8 cellular contexts compared by ENCODE assay signal in genomic region chr12:116881325-116881866, GRCh38. TPM values are rescaled to one million over a fixed set of nuclear protein-coding genes. Genes with fewer than 3 reads are reported as not detected.
A peak's percentile ranks its signal among the peaks of the same experiment; 100 is the strongest.
DNase-seq lines count a peak whose midpoint lies in the region; ATAC-seq, FAIRE-seq and TF ChIP-seq lines count a peak whose summit lies in the region.

HRK (minus strand) TSS chr12:116881441; CDS start chr12:116881307, 134 bp downstream.

- WGBS in HepG2 (ENCODE audit: low lambda C conversion rate), result under 1% methylated on average over 23 of the region's 49 CpGs
- WGBS in right lobe of liver (ENCODE audit: insufficient coverage, low coverage, low lambda C conversion rate, missing lambda C conversion rate), result 5% methylated on average over 30 of the region's 49 CpGs

- POLR2A ChIA-PET in HepG2 (lab: Yijun Ruan, JAX), result no interaction called here

- no peak within 1 kb of the TSS for H3K9ac ChIP-seq in HepG2 (ENCODE audit: insufficient read depth, low read depth, low read length)

- FAIRE-seq in HepG2 (lab: Jason Lieb, UNC), result no peak

- no peaks in the 10 kb centered on the region for H4K20me1 ChIP-seq in HepG2 (ENCODE audit: insufficient read depth, low read length)

- TF ChIP-seq CTCF in HepG2 (CRISPR knock-in tag; IDR thresholded peaks at IDR 0.05), result no peak
- no peak for TF ChIP-seq CTCF in right lobe of liver (IDR thresholded peaks at IDR 0.05)
- TF ChIP-seq CTCF in progenitor cell of endocrine pancreas (IDR thresholded peaks at IDR 0.05; ENCODE audit: unreplicated experiment), result no peak

- no peaks in the 10 kb centered on the region for H3K9me3 Mint-ChIP-seq in progenitor cell of endocrine pancreas (ENCODE audit: low read depth)

- peaks cover 18 to 75% of the 10 kb centered on the region in 2 experiments for H3K27me3 ChIP-seq in HepG2 (ENCODE audit: control insufficient read depth in 1 of 2, insufficient read depth in 2 of 2, low read length in 2 of 2)
- peaks cover 0 to 31% of the 10 kb centered on the region in 2 donors for H3K27me3 ChIP-seq in right lobe of liver

- in situ Hi-C loops in HepG2 (cut with HindIII; ENCODE audit: extremely low pct_ligation_motif_present, low pct_unique_long_range_greater_than_20kb), result loop anchor here (5.0 kb wide), 1 partner anchor 179 kb away; no protein-coding TSS in a partner anchor

- peaks cover 26% of the 10 kb centered on the region for H3K4me1 Mint-ChIP-seq in progenitor cell of endocrine pancreas (ENCODE audit: low read depth)

- CTCF ChIA-PET in HepG2 (lab: Yijun Ruan, JAX; ENCODE audit: low intra/inter-chr PET ratio, low total read pairs), result interaction anchor here (1.1 kb wide), 1 partner anchor 178 kb away, joined by 5 read pairs; no protein-coding TSS in a partner anchor

- no peak within 1 kb of the TSS for H3K27ac ChIP-seq in HepG2 (ENCODE audit: extremely low read length, insufficient read depth, low read length)
- H3K27ac ChIP-seq in right lobe of liver, result no peak within 1 kb of the TSS

- peak within 1 kb of the TSS; percentile 21 to 64 (median 39) for H3K4me3 ChIP-seq in HepG2 (replicated peaks in 1 of 3; ENCODE audit: insufficient read depth in 1 of 3, low read depth in 2 of 3, low read length in 3 of 3)
- no peak within 1 kb of the TSS for H3K4me3 ChIP-seq in right lobe of liver

- intact Hi-C loops in HepG2 (cut with micrococcal nuclease; ENCODE audit: unreplicated experiment) (no loop called here), right lobe of liver (cut with DNase I) (no loop called here)

- TF ChIP-seq POLR2A in HepG2 (IDR thresholded peaks at IDR 0.05; ENCODE audit: insufficient read depth in 1 of 2, low read depth in 2 of 2, low read length in 2 of 2) (no peak), right lobe of liver (IDR thresholded peaks at IDR 0.05) (no peak)

- peak within 1 kb of the TSS; percentile 93 for H3K27ac Mint-ChIP-seq in progenitor cell of endocrine pancreas

- H3K27me3 Mint-ChIP-seq in progenitor cell of endocrine pancreas, result peaks cover 63% of the 10 kb centered on the region

- peak within 1 kb of the TSS; percentile 84 for H3K4me2 ChIP-seq in HepG2 (ENCODE audit: low read depth, low read length)

- BruUV-seq in HepG2 (replicated peaks; lab: Mats Ljungman, UMichigan), result no TSS peak

- no peaks in the 10 kb centered on the region for H3K9me3 ChIP-seq in HepG2 (ENCODE audit: low read length)
- H3K9me3 ChIP-seq in right lobe of liver, result no peaks in the 10 kb centered on the region

- H2AFZ ChIP-seq in HepG2 (ENCODE audit: low read length), result no peak within 1 kb of the TSS

- H3K4me3 Mint-ChIP-seq in progenitor cell of endocrine pancreas (ENCODE audit: low read depth), result peak within 1 kb of the TSS; percentile 86

- ATAC-seq in HepG2, result no peak
- no peak for ATAC-seq in right lobe of liver

- no peaks in the 10 kb centered on the region for H3K79me2 ChIP-seq in HepG2 (ENCODE audit: insufficient read depth, low read length)

- no peak for TF ChIP-seq RAD21 in HepG2 (CRISPR knock-in tag; IDR thresholded peaks at IDR 0.05)

- no peak for DNase-seq in HepG2 (ENCODE audit: low spot score)
- no peak for DNase-seq in right lobe of liver
- DNase-seq in NCI-H146 treated with DMSO at 0.1 percent for 48 hours (lab: John Stamatoyannopoulos, UW; ENCODE audit: unreplicated experiment), result peak; percentile 73
- peak; percentile 24 for DNase-seq in cerebellar cortex (ENCODE audit: low spot score)
- DNase-seq in progenitor cell of endocrine pancreas (ENCODE audit: low spot score, unreplicated experiment), result peak; percentile 54
- DNase-seq in inferior parietal cortex (ENCODE audit: extremely low spot score), result no peak
- no peak for DNase-seq in activated CD4-positive, CD25-positive, alpha-beta regulatory T cell treated with anti-CD3 and anti-CD28 coated beads, Interleukin-2, amount 50 U/mL, for 72 hours
- no peak for DNase-seq in GOT3 (lab: John Stamatoyannopoulos, UW)

- H3K36me3 ChIP-seq in HepG2 (replicated peaks in 1 of 2; ENCODE audit: control insufficient read depth in 1 of 2, insufficient read depth in 2 of 2, low read length in 2 of 2), result no peaks in the 10 kb centered on the region
- no peaks in the 10 kb centered on the region for H3K36me3 ChIP-seq in right lobe of liver

- H3K4me1 ChIP-seq in HepG2 (ENCODE audit: insufficient read depth, low read length) (peaks cover 30% of the 10 kb centered on the region), right lobe of liver (peaks cover 0 to 8% (median 0%) of the 10 kb centered on the region in 4 donors)

- H3K36me3 Mint-ChIP-seq in progenitor cell of endocrine pancreas (ENCODE audit: insufficient read depth), result no peaks in the 10 kb centered on the region

- TF ChIP-seq EP300 in HepG2 (IDR thresholded peaks at IDR 0.05; ENCODE audit: low read depth in 2 of 2, low read length in 2 of 2) (no peak), HepG2 (CRISPR knock-in tag; IDR thresholded peaks at IDR 0.05; ENCODE audit: borderline replicate concordance) (no peak)

TF ChIP-seq in HepG2, 621 proteins besides CTCF, POLR2A, EP300 and RAD21 (continues in another document):
- TF ChIP-seq ZFP62 (CRISPR knock-in tag; IDR thresholded peaks at IDR 0.05) (no peak), JUN (CRISPR knock-in tag; IDR thresholded peaks at IDR 0.05) (no peak), ZNF703 (CRISPR knock-in tag; IDR thresholded peaks at IDR 0.05; ENCODE audit: borderline replicate concordance) (no peak), ZNF484 (CRISPR knock-in tag; IDR thresholded peaks at IDR 0.05; ENCODE audit: borderline replicate concordance, low read depth) (no peak), ZNF652 (CRISPR knock-in tag; IDR thresholded peaks at IDR 0.05; ENCODE audit: borderline replicate concordance, low read depth) (peak; percentile 70)
- TF ChIP-seq, protein P1, sequence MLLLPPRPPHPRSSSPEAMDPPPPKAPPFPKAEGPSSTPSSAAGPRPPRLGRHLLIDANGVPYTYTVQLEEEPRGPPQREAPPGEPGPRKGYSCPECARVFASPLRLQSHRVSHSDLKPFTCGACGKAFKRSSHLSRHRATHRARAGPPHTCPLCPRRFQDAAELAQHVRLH (CRISPR knock-in tag; IDR thresholded peaks at IDR 0.05; ENCODE audit: borderline replicate concordance, low read depth), result no peak
- TF ChIP-seq, protein P2, sequence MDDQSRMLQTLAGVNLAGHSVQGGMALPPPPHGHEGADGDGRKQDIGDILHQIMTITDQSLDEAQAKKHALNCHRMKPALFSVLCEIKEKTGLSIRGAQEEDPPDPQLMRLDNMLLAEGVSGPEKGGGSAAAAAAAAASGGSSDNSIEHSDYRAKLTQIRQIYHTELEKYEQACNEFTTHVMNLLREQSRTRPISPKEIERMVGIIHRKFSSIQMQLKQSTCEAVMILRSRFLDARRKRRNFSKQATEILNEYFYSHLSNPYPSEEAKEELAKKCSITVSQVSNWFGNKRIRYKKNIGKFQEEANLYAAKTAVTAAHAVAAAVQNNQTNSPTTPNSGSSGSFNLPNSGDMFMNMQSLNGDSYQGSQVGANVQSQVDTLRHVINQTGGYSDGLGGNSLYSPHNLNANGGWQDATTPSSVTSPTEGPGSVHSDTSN (CRISPR knock-in tag; IDR thresholded peaks at IDR 0.05; ENCODE audit: borderline replicate concordance), result no peak

RNA-seq across cellular contexts. Expression of gene HRK, which starts in this region (rescaled TPM):
- 0.02 TPM in 1 of 2 replicates, not detected in the other for total RNA-seq in HepG2 (2016; rRNA removed; fragmentation: Illumina TruSeq; extraction: Trizol)
- not detected in 2 replicates for total RNA-seq in HepG2 (2016; cell fraction: cytosol; rRNA removed; fragmentation: Illumina TruSeq; extraction: Trizol; ENCODE audit: low read depth)
- total RNA-seq in HepG2 (2016; cell fraction: insoluble cytoplasmic fraction; rRNA removed; fragmentation: Illumina TruSeq; extraction: Trizol), result 0.02 TPM in 1 of 2 replicates, not detected in the other
- not detected in 2 replicates for total RNA-seq in HepG2 (2016; cell fraction: membrane; rRNA removed; fragmentation: Illumina TruSeq; extraction: Trizol)
- not detected in 2 replicates for total RNA-seq in HepG2 (2016; cell fraction: nucleus; rRNA removed; fragmentation: Illumina TruSeq; extraction: Trizol)
- polyA plus RNA-seq in HepG2 (2011; rRNA removed), result 0.03 TPM in 1 of 2 replicates, not detected in the other
- 0.01 TPM in 1 of 2 replicates, not detected in the other for polyA plus RNA-seq in HepG2 (2011; cell fraction: cytosol; rRNA removed)
- 0.02 TPM in 1 of 2 replicates, not detected in the other for polyA plus RNA-seq in HepG2 (2011; cell fraction: nucleus; rRNA removed)
- not detected in 2 replicates for polyA plus RNA-seq in HepG2 (2012)
- not detected in 2 replicates for polyA plus RNA-seq in HepG2 (2016; cell fraction: cytosol; fragmentation: Illumina TruSeq; extraction: Trizol; ENCODE audit: low read depth)
- polyA plus RNA-seq in HepG2 (2016; cell fraction: insoluble cytoplasmic fraction; fragmentation: Illumina TruSeq; extraction: Trizol; ENCODE audit: low read depth), result not detected in 2 replicates
- polyA plus RNA-seq in HepG2 (2016; cell fraction: membrane; fragmentation: Illumina TruSeq; extraction: Trizol; ENCODE audit: low read depth), result 0.07 TPM in 1 of 2 replicates, not detected in the other
- polyA plus RNA-seq in HepG2 (2016; cell fraction: nucleus; fragmentation: Illumina TruSeq; extraction: Trizol; ENCODE audit: insufficient read depth, low read depth), result not detected in 2 replicates
- 1.2 TPM in 1 of 2 replicates, not detected in the other for polyA minus RNA-seq in HepG2 (2011; rRNA and poly(A)+ RNA removed; ENCODE audit: low replicate concordance)
- polyA minus RNA-seq in HepG2 (2011; cell fraction: cytosol; rRNA and poly(A)+ RNA removed), result not detected in 2 replicates
- polyA minus RNA-seq in HepG2 (2011; cell fraction: nucleus; rRNA and poly(A)+ RNA removed), result not detected in 2 replicates
- total RNA-seq in right lobe of liver, result not detected
- total RNA-seq in progenitor cell of endocrine pancreas, result 5.5 and 6.9 TPM in 2 replicates

Comparison
In these comparisons a context has a peak if more than half of its experiments do, and no peak if none do; other contexts are left out.
1. H3K4me3 ChIP-seq: peak in HepG2 (3 of 3); none in right lobe of liver (0 of 3).
2. DNase-seq: peak in NCI-H146 treated with DMSO at 0.1 percent for 48 hours (single experiment), cerebellar cortex (single experiment) and progenitor cell of endocrine pancreas (single experiment); none in HepG2 (single experiment), right lobe of liver (0 of 3), inferior parietal cortex (single experiment), activated CD4-positive, CD25-positive, alpha-beta regulatory T cell treated with anti-CD3 and anti-CD28 coated beads, Interleukin-2, amount 50 U/mL, for 72 hours (single experiment) and GOT3 (single experiment).